Comparison of ENCODE assay signal across 8 cellular contexts in genomic region chr11:33542921-33543320, GRCh38.
DNase-seq lines count a peak whose midpoint lies in the region; ATAC-seq, FAIRE-seq and TF ChIP-seq lines count a peak whose summit lies in the region.

No MANE protein-coding gene starts in this region.

- H3K4me3 ChIP-seq in OCI-LY7 (ENCODE audit: low read depth, low read length, poor library complexity, severe bottlenecking): no peak overlapping the region
- H3K4me3 ChIP-seq in astrocyte (ENCODE audit: insufficient read depth, low read depth, low read length): no peak overlapping the region
- H3K4me3 ChIP-seq in iPS DF 6.9 (ENCODE audit: low read length): no peak overlapping the region

- no peak for ATAC-seq in HG02759 (IDR thresholded peaks at IDR 0.05; ENCODE audit: unreplicated experiment)
- no peak for ATAC-seq in GM19023 (IDR thresholded peaks at IDR 0.05; ENCODE audit: unreplicated experiment)

- intact Hi-C loops in OCI-LY7 (cut with micrococcal nuclease; ENCODE audit: unreplicated experiment): loop anchor here (5.0 to 10.0 kb wide), 3 partner anchors 144 to 378 kb away; partner anchors contain the start of genes CSTF3 and KIAA1549L

- POLR2A ChIA-PET in OCI-LY7 (lab: Charles Lee): no interaction called here

- H3K4me1 ChIP-seq in OCI-LY7 (ENCODE audit: insufficient read depth, low read length, poor library complexity, severe bottlenecking) (peaks cover 42% of the 10 kb centered on the region), astrocyte (ENCODE audit: insufficient read depth, low read length) (peaks cover 8% of the 10 kb centered on the region), iPS DF 6.9 (ENCODE audit: control insufficient read depth, insufficient read depth, low read length) (no peaks in the 10 kb centered on the region)

- no CpG with 5 or more reads among the region's 7 CpGs for WGBS in iPS DF 6.9 (ENCODE audit: insufficient coverage, insufficient read length)

- H3K79me2 ChIP-seq in OCI-LY7 (ENCODE audit: insufficient read depth, low read depth, low read length) (peaks cover 26% of the 10 kb centered on the region; the same call in 1 of the 2 replicates), astrocyte (ENCODE audit: insufficient read depth, low read length) (no peaks in the 10 kb centered on the region)

- no peaks in the 10 kb centered on the region; the same call in 1 of the 2 replicates for H4K20me1 ChIP-seq in OCI-LY7 (ENCODE audit: insufficient read depth, low read length)
- no peaks in the 10 kb centered on the region for H4K20me1 ChIP-seq in astrocyte (ENCODE audit: insufficient read depth, low read length)

- H3K27me3 Mint-ChIP-seq in astrocyte (ENCODE audit: low read depth, unreplicated experiment): no peaks in the 10 kb centered on the region

- H3K27ac ChIP-seq in OCI-LY7 (ENCODE audit: low read depth, low read length, poor library complexity, severe bottlenecking): no peak overlapping the region
- H3K27ac ChIP-seq in astrocyte (ENCODE audit: low read depth, low read length): no peak overlapping the region
- H3K27ac ChIP-seq in iPS DF 6.9 (ENCODE audit: low read length): no peak overlapping the region

- CTCF ChIA-PET in OCI-LY7 (lab: Charles Lee; ENCODE audit: unreplicated experiment): no interaction called here

- H2AFZ ChIP-seq in OCI-LY7 (ENCODE audit: low read length) (no peak overlapping the region), astrocyte (ENCODE audit: low read depth, low read length) (no peak overlapping the region)

- BruUV-seq in OCI-LY7 (replicated peaks; lab: Mats Ljungman, UMichigan): no TSS peak

- in situ Hi-C loops in GM13976 (cut with MboI; ENCODE audit: low sequenced_read_pairs, unreplicated experiment): no loop called here

- H3K9me3 ChIP-seq in OCI-LY7 (ENCODE audit: low read length) (no peaks in the 10 kb centered on the region), astrocyte (ENCODE audit: insufficient read depth, low read depth, low read length) (no peaks in the 10 kb centered on the region), iPS DF 6.9 (ENCODE audit: control insufficient read depth, insufficient read depth, low read length) (no peaks in the 10 kb centered on the region)

- H3K9ac ChIP-seq in astrocyte (ENCODE audit: low read length): no peak overlapping the region

- H3K9me2 ChIP-seq in OCI-LY7 (ENCODE audit: insufficient read depth, low read length): no peaks in the 10 kb centered on the region

- no peak overlapping the region for H3K4me3 Mint-ChIP-seq in astrocyte (ENCODE audit: unreplicated experiment)

- H3K27me3 ChIP-seq in astrocyte (ENCODE audit: insufficient read depth, low read length): no peaks in the 10 kb centered on the region
- no peaks in the 10 kb centered on the region for H3K27me3 ChIP-seq in iPS DF 6.9 (ENCODE audit: control insufficient read depth, insufficient read depth, low read length)

- H3K4me2 ChIP-seq in OCI-LY7 (ENCODE audit: low read length) (no peak overlapping the region), astrocyte (ENCODE audit: low read length) (no peak overlapping the region)

- H3K36me3 Mint-ChIP-seq in astrocyte (ENCODE audit: low read depth, unreplicated experiment): peaks cover 24% of the 10 kb centered on the region

- H3K27ac Mint-ChIP-seq in astrocyte (ENCODE audit: unreplicated experiment): no peak overlapping the region

- peaks cover 63% of the 10 kb centered on the region for H3K36me3 ChIP-seq in OCI-LY7 (ENCODE audit: insufficient read depth, low read length)
- H3K36me3 ChIP-seq in astrocyte (ENCODE audit: insufficient read depth, low read length): peaks cover 4% of the 10 kb centered on the region
- H3K36me3 ChIP-seq in iPS DF 6.9 (ENCODE audit: control insufficient read depth, insufficient read depth, low read length): no peaks in the 10 kb centered on the region

- H3K4me1 Mint-ChIP-seq in astrocyte (ENCODE audit: low read depth, unreplicated experiment): peaks cover 1% of the 10 kb centered on the region

- TF ChIP-seq CTCF in GM13976 (IDR thresholded peaks at IDR 0.05; ENCODE audit: borderline replicate concordance, control extremely low read depth, extremely low read depth, insufficient read depth, missing control alignments) (peak; percentile 50), OCI-LY7 (conservative IDR thresholded peaks at IDR 0.05; ENCODE audit: low read length) (peak; percentile 82), astrocyte (IDR thresholded peaks at IDR 0.05; ENCODE audit: insufficient read depth, low read depth, low read length) (peak; percentile 53)

- FAIRE-seq in astrocyte (lab: Jason Lieb, UNC): peak; percentile 69

- DNase-seq in AML-193 (lab: John Stamatoyannopoulos, UW) (peak; percentile 2 to 4), GM13976 (ENCODE audit: low spot score) (peak; percentile 70), OCI-LY7 (ENCODE audit: low spot score) (peak; percentile 51), astrocyte (ENCODE audit: low read depth) (no peak), iPS DF 6.9 (ENCODE audit: low read depth, low spot score) (peak; percentile 47)
- peak; percentile 7 to 28 for DNase-seq in stimulated activated CD4-positive, alpha-beta T cell treated with anti-CD3 and anti-CD28 coated beads, Interleukin-1b, Interleukin-23, amount 100 ng/mL, for 4 hours (ENCODE audit: low read depth in 2 of 2)

- no peaks in the 10 kb centered on the region for H3K9me3 Mint-ChIP-seq in astrocyte (ENCODE audit: unreplicated experiment)
